In genomic region chr20:57218489-57218888, GRCh38 we compare ENCODE assay signal across 7 cellular contexts.
"Had no signal": no experiment of that assay in that cellular context is flagged by ENCODE, and none has a peak within 500 bp of the region (broad histone marks: within the 10 kb centered on the region; RNA-seq: fewer than 3 reads in every experiment).

No MANE protein-coding gene starts in this region.

- DNase-seq: GDM1, GF-D8 had no signal

- H3K4me3 ChIP-seq: GM12878 had no signal

- ATAC-seq: GM12878 had no signal

- FAIRE-seq: G401.6, GM12891, GM18507, GM19239 had no signal
